21 cellular contexts compared by ENCODE assay signal in the genomic region with DNA sequence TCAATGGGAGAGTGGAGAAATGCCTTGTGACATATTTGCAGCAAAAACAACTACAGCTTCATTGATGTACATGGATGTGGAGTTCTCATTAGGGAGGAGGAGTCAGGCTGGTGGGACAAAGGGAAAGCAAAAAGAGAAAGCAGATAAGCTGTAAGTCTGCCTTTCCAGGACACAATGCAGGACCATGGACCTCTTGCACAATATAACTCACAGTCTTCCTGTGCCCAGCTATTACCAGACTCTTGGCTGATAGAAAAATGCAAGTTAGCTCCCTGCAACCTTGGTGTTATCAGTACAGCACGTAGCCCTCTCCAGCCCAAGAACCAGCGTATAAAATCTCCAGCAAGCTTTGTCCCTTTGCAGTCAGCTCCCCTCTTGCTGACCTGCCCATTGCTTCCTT.
"Had no signal": no experiment of that assay in that cellular context is flagged by ENCODE, and none has a peak within 500 bp of the region (broad histone marks: within the 10 kb centered on the region; RNA-seq: fewer than 3 reads in every experiment).

No MANE protein-coding gene starts in this region.

- H3K79me2 ChIP-seq: parathyroid adenoma had no signal

- H3K36me3 ChIP-seq: ascending aorta, esophagus muscularis mucosa, sigmoid colon, tibial artery had no signal

- H3K4me1 Mint-ChIP-seq: natural killer cell had no signal

- H3K9ac ChIP-seq: parathyroid adenoma had no signal

- H3K36me3 Mint-ChIP-seq: natural killer cell, T-cell had no signal

- H3K4me3 Mint-ChIP-seq: activated CD4-positive, alpha-beta T cell treated with anti-CD3 and anti-CD28 coated beads, Interleukin-2, amount 10 ng/mL, durations not matched to agents 7 days and 5 days; activated CD8-positive, alpha-beta T cell treated with anti-CD3 and anti-CD28 coated beads, Interleukin-2, amount 10 ng/mL, durations not matched to agents 7 days and 5 days; activated naive CD4-positive, alpha-beta T cell treated with anti-CD3 and anti-CD28 coated beads for 36 hours; activated T-cell treated with anti-CD3 and anti-CD28 coated beads, Interleukin-2, amount 50 U/mL, for 4 hours; natural killer cell; T-cell had no signal

- H3K9me3 ChIP-seq: ascending aorta, esophagus muscularis mucosa, sigmoid colon, tibial artery had no signal

- H2AFZ ChIP-seq: parathyroid adenoma had no signal

- ATAC-seq: activated CD8-positive, alpha-beta T cell treated with anti-CD3 and anti-CD28 coated beads, Interleukin-2, amount 10 ng/mL, durations not matched to agents 7 days and 5 days; activated T-cell treated with anti-CD3 and anti-CD28 coated beads, Interleukin-2, amount 50 U/mL, for 4 hours; foreskin keratinocyte; natural killer cell; SK-N-SH treated with all-trans-retinoic acid at 6 μM for 48 hours; T-cell had no signal

- DNase-seq: activated CD4-positive, alpha-beta T cell treated with anti-CD3 and anti-CD28 coated beads, Interleukin-2, amount 10 ng/mL, durations not matched to agents 7 days and 5 days; activated CD8-positive, alpha-beta T cell treated with anti-CD3 and anti-CD28 coated beads, Interleukin-2, amount 10 ng/mL, durations not matched to agents 7 days and 5 days; activated naive CD4-positive, alpha-beta T cell treated with anti-CD3 and anti-CD28 coated beads for 36 hours; activated T-cell treated with anti-CD3 and anti-CD28 coated beads, Interleukin-2, amount 50 U/mL, for 4 hours; cerebellar nuclear complex; effector CD8-positive, alpha-beta T cell; foreskin keratinocyte; head of caudate nucleus; natural killer cell; sigmoid colon; stimulated activated CD8-positive, alpha-beta memory T cell treated with anti-CD3 and anti-CD28 coated beads, Interleukin-4, amount 100 ng/mL, for 48 hours; stimulated activated naive CD4-positive, alpha-beta T cell treated with Interleukin-2 at 50 U/mL for 16 hours; T-cell; T-helper 9 cell; tibial artery had no signal

- H3K27me3 ChIP-seq: ascending aorta, foreskin keratinocyte had no signal

- H3K27ac ChIP-seq: ascending aorta, esophagus muscularis mucosa, foreskin keratinocyte, parathyroid adenoma, sigmoid colon, tibial artery had no signal

- H3K4me3 ChIP-seq: ascending aorta, esophagus muscularis mucosa, sigmoid colon, tibial artery had no signal

- H3K27ac Mint-ChIP-seq: activated CD4-positive, alpha-beta T cell treated with anti-CD3 and anti-CD28 coated beads, Interleukin-2, amount 10 ng/mL, durations not matched to agents 7 days and 5 days; activated CD8-positive, alpha-beta T cell treated with anti-CD3 and anti-CD28 coated beads, Interleukin-2, amount 10 ng/mL, durations not matched to agents 7 days and 5 days; activated naive CD4-positive, alpha-beta T cell treated with anti-CD3 and anti-CD28 coated beads for 36 hours; natural killer cell; T-cell had no signal

- FAIRE-seq: endothelial cell of umbilical vein, urothelium cell line had no signal

- H3K4me1 ChIP-seq: ascending aorta had no signal

- H3K9me3 Mint-ChIP-seq: activated CD4-positive, alpha-beta T cell treated with anti-CD3 and anti-CD28 coated beads, Interleukin-2, amount 10 ng/mL, durations not matched to agents 7 days and 5 days; activated naive CD4-positive, alpha-beta T cell treated with anti-CD3 and anti-CD28 coated beads for 36 hours; natural killer cell; T-cell had no signal
